Comparison of ENCODE assay signal across 19 cellular contexts in genomic region chr17:55405600-55405999, GRCh38.
"Had no signal": no experiment of that assay in that cellular context is flagged by ENCODE, and none has a peak within 500 bp of the region (broad histone marks: within the 10 kb centered on the region; RNA-seq: fewer than 3 reads in every experiment).

No MANE protein-coding gene starts in this region.

- H3K4me3 ChIP-seq: colonic mucosa, hepatocyte, sigmoid colon, stomach, suprapubic skin, thyroid gland had no signal

- H3K27ac ChIP-seq: colonic mucosa, sigmoid colon, stomach, suprapubic skin, thyroid gland had no signal

- H3K4me2 ChIP-seq: hepatocyte had no signal

- DNase-seq: colonic mucosa; dermis blood vessel endothelial cell; foreskin melanocyte; head of caudate nucleus; left colon; naive thymus-derived CD4-positive, alpha-beta T cell; nephron progenitor cell; posterior cingulate gyrus; sigmoid colon; small intestine; stimulated activated CD4-positive, alpha-beta T cell treated with anti-CD3 and anti-CD28 coated beads, Interleukin-12 subunit alpha, Interleukin-12 subunit beta, amount 100 ng/mL, for 4 hours; stimulated activated naive CD4-positive, alpha-beta T cell; stomach; thyroid gland had no signal

- H3K27ac Mint-ChIP-seq: naive thymus-derived CD4-positive, alpha-beta T cell; nephron progenitor cell; type B pancreatic cell had no signal

- H3K27me3 ChIP-seq: colonic mucosa, hepatocyte, sigmoid colon, stomach, suprapubic skin, thyroid gland had no signal

- H3K9me3 Mint-ChIP-seq: naive thymus-derived CD4-positive, alpha-beta T cell; nephron progenitor cell; type B pancreatic cell had no signal

- H2AFZ ChIP-seq: hepatocyte had no signal

- H3K79me2 ChIP-seq: hepatocyte had no signal

- H3K9me3 ChIP-seq: colonic mucosa, sigmoid colon, stomach, suprapubic skin, thyroid gland had no signal

- H3K4me1 Mint-ChIP-seq: naive thymus-derived CD4-positive, alpha-beta T cell; nephron progenitor cell had no signal

- H3K4me1 ChIP-seq: colonic mucosa, sigmoid colon, stomach, suprapubic skin had no signal

- H3K4me3 Mint-ChIP-seq: naive thymus-derived CD4-positive, alpha-beta T cell; nephron progenitor cell; type B pancreatic cell had no signal

- FAIRE-seq: endothelial cell of umbilical vein, small intestine, urothelium cell line had no signal

- ATAC-seq: left colon; naive thymus-derived CD4-positive, alpha-beta T cell had no signal

- H3K27me3 Mint-ChIP-seq: naive thymus-derived CD4-positive, alpha-beta T cell; type B pancreatic cell had no signal
